9 cellular contexts compared by ENCODE assay signal in genomic region chr10:851891-852290, GRCh38.
A peak's percentile ranks its signal among the peaks of the same experiment; 100 is the strongest.
DNase-seq lines count a peak whose midpoint lies in the region; ATAC-seq and TF ChIP-seq lines count a peak whose summit lies in the region.
"Had no signal": no experiment of that assay in that cellular context is flagged by ENCODE, and none has a peak within 500 bp of the region (broad histone marks: within the 10 kb centered on the region; RNA-seq: fewer than 3 reads in every experiment).

No MANE protein-coding gene starts in this region.

- peaks cover 70% of the 10 kb centered on the region for H3K36me3 Mint-ChIP-seq in activated naive CD8-positive, alpha-beta T cell treated with anti-CD3 and anti-CD28 coated beads, Interleukin-2, amount 50 U/mL, for 24 hours (ENCODE audit: low read depth)

- H3K27me3 ChIP-seq in left ventricle myocardium inferior (ENCODE audit: low read depth) = no peaks in the 10 kb centered on the region
- H3K27me3 ChIP-seq: left lung had no signal

- peaks cover 30% of the 10 kb centered on the region for H3K4me1 ChIP-seq in left ventricle myocardium inferior

- peaks cover 12% of the 10 kb centered on the region for H3K9me3 ChIP-seq in left ventricle myocardium inferior (replicated peaks)

- peaks cover 36% of the 10 kb centered on the region for H3K4me1 Mint-ChIP-seq in activated naive CD8-positive, alpha-beta T cell treated with anti-CD3 and anti-CD28 coated beads, Interleukin-2, amount 50 U/mL, for 24 hours

- no peaks in the 10 kb centered on the region for H3K27me3 Mint-ChIP-seq in activated naive CD8-positive, alpha-beta T cell treated with anti-CD3 and anti-CD28 coated beads, Interleukin-2, amount 50 U/mL, for 24 hours

- H3K36me3 ChIP-seq in left ventricle myocardium inferior = peaks cover 31% of the 10 kb centered on the region

- H3K27ac ChIP-seq in left ventricle myocardium inferior (replicated peaks) = no peak overlapping the region

- ATAC-seq in GM18508 (IDR thresholded peaks at IDR 0.05; ENCODE audit: insufficient read depth, unreplicated experiment) (peak; percentile 68), GM21423 (IDR thresholded peaks at IDR 0.05; ENCODE audit: unreplicated experiment) (peak; percentile 75), HG03354 (IDR thresholded peaks at IDR 0.05; ENCODE audit: poor library complexity, severe bottlenecking, unreplicated experiment) (peak; percentile 93)
- ATAC-seq in activated naive CD8-positive, alpha-beta T cell treated with anti-CD3 and anti-CD28 coated beads, Interleukin-2, amount 50 U/mL, for 24 hours = peak; percentile 37
- ATAC-seq: left lung had no signal

- no peak for DNase-seq in activated naive CD8-positive, alpha-beta T cell treated with anti-CD3 and anti-CD28 coated beads, Interleukin-2, amount 50 U/mL, for 24 hours
- no peak for DNase-seq in left ventricle myocardium inferior
- no peak for DNase-seq in NCI-H1930 (lab: John Stamatoyannopoulos, UW)
- no peak for DNase-seq in NCI-H1694 treated with DMSO at 0.1 percent for 48 hours (lab: John Stamatoyannopoulos, UW)
- DNase-seq in AML-193 (lab: John Stamatoyannopoulos, UW) = no peak
- DNase-seq: left lung had no signal

- intact Hi-C loops in left ventricle myocardium inferior (cut with micrococcal nuclease) = no loop called here

- peak overlapping the region; percentile 20 for H3K27ac Mint-ChIP-seq in activated naive CD8-positive, alpha-beta T cell treated with anti-CD3 and anti-CD28 coated beads, Interleukin-2, amount 50 U/mL, for 24 hours

- TF ChIP-seq CTCF in left ventricle myocardium inferior (IDR thresholded peaks at IDR 0.05; ENCODE audit: borderline replicate concordance) = no peak

- H3K4me3 Mint-ChIP-seq in activated naive CD8-positive, alpha-beta T cell treated with anti-CD3 and anti-CD28 coated beads, Interleukin-2, amount 50 U/mL, for 24 hours = no peak overlapping the region

- H3K9me3 Mint-ChIP-seq in activated naive CD8-positive, alpha-beta T cell treated with anti-CD3 and anti-CD28 coated beads, Interleukin-2, amount 50 U/mL, for 24 hours = peaks cover 14% of the 10 kb centered on the region

- H3K4me3 ChIP-seq in left ventricle myocardium inferior = no peak overlapping the region
- H3K4me3 ChIP-seq: left lung had no signal

Comparison
In these comparisons a context has a peak if more than half of its experiments do, and no peak if none do; other contexts are left out.
1. ATAC-seq: peak in every context shown above with its lines; median percentile 93 in HG03354; 75 in GM21423; 68 in GM18508; 37 in activated naive CD8-positive, alpha-beta T cell treated with anti-CD3 and anti-CD28 coated beads, Interleukin-2, amount 50 U/mL, for 24 hours.